In genomic region chrY:3003846-3004245, GRCh38 we compare ENCODE assay signal across 9 cellular contexts.
DNase-seq lines count a peak whose midpoint lies in the region; ATAC-seq lines count a peak whose summit lies in the region.
"Had no signal": no experiment of that assay in that cellular context is flagged by ENCODE, and none has a peak within 500 bp of the region (broad histone marks: within the 10 kb centered on the region; RNA-seq: fewer than 3 reads in every experiment).

No MANE protein-coding gene starts in this region.

- no CpG with 5 or more reads among the region's 5 CpGs for WGBS in mesendoderm (ENCODE audit: extremely low coverage, insufficient coverage, low lambda C conversion rate)

- H4K8ac ChIP-seq in mesendoderm (ENCODE audit: low read depth, low read length) = no peak overlapping the region

- peaks cover 10% of the 10 kb centered on the region for H3K36me3 Mint-ChIP-seq in activated T-helper 2 cell treated with anti-CD3 and anti-CD28 coated beads, Interferon-gamma antibody, Interleukin-2, Interleukin-4, amounts not matched to agents 10 μg/mL and 5 μg/mL and 100 μg/mL, durations not matched to agents 14 hours and 24 hours and 36 hours (ENCODE audit: low read depth)

- no peak overlapping the region for H3K18ac ChIP-seq in mesendoderm (ENCODE audit: low read length)

- H3K4me1 Mint-ChIP-seq in activated T-helper 2 cell treated with anti-CD3 and anti-CD28 coated beads, Interferon-gamma antibody, Interleukin-2, Interleukin-4, amounts not matched to agents 10 μg/mL and 5 μg/mL and 100 μg/mL, durations not matched to agents 14 hours and 24 hours and 36 hours (ENCODE audit: low read depth) = peaks cover 51% of the 10 kb centered on the region

- H3K4me1 ChIP-seq in mesendoderm (ENCODE audit: control insufficient read depth, low read depth, low read length) = no peaks in the 10 kb centered on the region

- H2BK120ac ChIP-seq in mesendoderm (ENCODE audit: low read depth, low read length) = no peak overlapping the region

- peak overlapping the region; percentile 90 for H3K4me3 Mint-ChIP-seq in activated T-helper 2 cell treated with anti-CD3 and anti-CD28 coated beads, Interferon-gamma antibody, Interleukin-2, Interleukin-4, amounts not matched to agents 10 μg/mL and 5 μg/mL and 100 μg/mL, durations not matched to agents 14 hours and 24 hours and 36 hours (ENCODE audit: low read depth)

- H3K4me3 ChIP-seq in mesendoderm (ENCODE audit: low read length) = no peak overlapping the region

- H3K9me3 Mint-ChIP-seq in activated T-helper 2 cell treated with anti-CD3 and anti-CD28 coated beads, Interferon-gamma antibody, Interleukin-2, Interleukin-4, amounts not matched to agents 10 μg/mL and 5 μg/mL and 100 μg/mL, durations not matched to agents 14 hours and 24 hours and 36 hours = no peaks in the 10 kb centered on the region
- H3K9me3 Mint-ChIP-seq: T-cell had no signal

- H4K5ac ChIP-seq in mesendoderm (ENCODE audit: low read length) = no peak overlapping the region

- no peaks in the 10 kb centered on the region for H3K79me1 ChIP-seq in mesendoderm (ENCODE audit: low read length)

- no peaks in the 10 kb centered on the region for H3K36me3 ChIP-seq in mesendoderm (ENCODE audit: control insufficient read depth, insufficient read depth, low read length)

- no peak overlapping the region for H2BK15ac ChIP-seq in mesendoderm (replicated peaks; ENCODE audit: low read depth)

- peak; percentile 38 for DNase-seq in DMS79 (lab: John Stamatoyannopoulos, UW)
- peak; percentile 34 for DNase-seq in activated T-helper 2 cell treated with anti-CD3 and anti-CD28 coated beads, Interferon-gamma antibody, Interleukin-2, Interleukin-4, amounts not matched to agents 10 μg/mL and 5 μg/mL and 100 μg/mL, durations not matched to agents 14 hours and 24 hours and 36 hours (ENCODE audit: low spot score)
- peak; percentile 65 for DNase-seq in mesendoderm
- no peak for DNase-seq in 8988T
- no peak for DNase-seq in GOT3 (lab: John Stamatoyannopoulos, UW)
- DNase-seq in NCI-H2081 treated with DMSO at 0.1 percent for 48 hours (lab: John Stamatoyannopoulos, UW) = no peak

- H3K27ac Mint-ChIP-seq in activated T-helper 2 cell treated with anti-CD3 and anti-CD28 coated beads, Interferon-gamma antibody, Interleukin-2, Interleukin-4, amounts not matched to agents 10 μg/mL and 5 μg/mL and 100 μg/mL, durations not matched to agents 14 hours and 24 hours and 36 hours = peak overlapping the region; percentile 87

- no peak overlapping the region for H2BK5ac ChIP-seq in mesendoderm (ENCODE audit: low read length)

- intact Hi-C loops in activated T-helper 2 cell treated with anti-CD3 and anti-CD28 coated beads, Interferon-gamma antibody, Interleukin-2, Interleukin-4, amounts not matched to agents 10 μg/mL and 5 μg/mL and 100 μg/mL, durations not matched to agents 14 hours and 24 hours and 36 hours (cut with micrococcal nuclease) = loop anchor here (2.0 to 10.0 kb wide), 4 partner anchors 55 to 149 kb away; partner anchors contain the start of gene ZFY

- no peaks in the 10 kb centered on the region for H3K27me3 Mint-ChIP-seq in activated T-helper 2 cell treated with anti-CD3 and anti-CD28 coated beads, Interferon-gamma antibody, Interleukin-2, Interleukin-4, amounts not matched to agents 10 μg/mL and 5 μg/mL and 100 μg/mL, durations not matched to agents 14 hours and 24 hours and 36 hours (ENCODE audit: low read depth)
- H3K27me3 Mint-ChIP-seq: T-cell had no signal

- no peak overlapping the region for H3K56ac ChIP-seq in mesendoderm (ENCODE audit: low read length)

- H3K4ac ChIP-seq in mesendoderm (ENCODE audit: low read depth, low read length) = no peak overlapping the region

- H3K9ac ChIP-seq in mesendoderm (ENCODE audit: low read length) = no peak overlapping the region

- no peaks in the 10 kb centered on the region for H3K79me2 ChIP-seq in mesendoderm (ENCODE audit: control insufficient read depth, insufficient read depth, low read length)

- no peaks in the 10 kb centered on the region for H3K27me3 ChIP-seq in mesendoderm (ENCODE audit: insufficient read depth, low read length, poor library complexity)

- no peak overlapping the region for H3K4me2 ChIP-seq in mesendoderm (ENCODE audit: low read length)

- no peak overlapping the region for H2AK5ac ChIP-seq in mesendoderm (ENCODE audit: low read length)

- no peak overlapping the region for H3K23ac ChIP-seq in mesendoderm (ENCODE audit: low read length)

- H3K27ac ChIP-seq in mesendoderm (ENCODE audit: low read depth, low read length) = no peak overlapping the region

- ATAC-seq in HG02981 (IDR thresholded peaks at IDR 0.05; ENCODE audit: unreplicated experiment) = peak; percentile 52
- ATAC-seq in HG02885 (IDR thresholded peaks at IDR 0.05; ENCODE audit: poor library complexity, unreplicated experiment) = no peak

Comparison
In these comparisons a context has a peak if more than half of its experiments do, and no peak if none do; other contexts are left out.
1. DNase-seq: peak in DMS79 (single experiment), activated T-helper 2 cell treated with anti-CD3 and anti-CD28 coated beads, Interferon-gamma antibody, Interleukin-2, Interleukin-4, amounts not matched to agents 10 μg/mL and 5 μg/mL and 100 μg/mL, durations not matched to agents 14 hours and 24 hours and 36 hours (single experiment) and mesendoderm (single experiment); none in 8988T (single experiment), GOT3 (single experiment) and NCI-H2081 treated with DMSO at 0.1 percent for 48 hours (single experiment).